Comparison of ENCODE assay signal across 8 cellular contexts in the genomic region with DNA sequence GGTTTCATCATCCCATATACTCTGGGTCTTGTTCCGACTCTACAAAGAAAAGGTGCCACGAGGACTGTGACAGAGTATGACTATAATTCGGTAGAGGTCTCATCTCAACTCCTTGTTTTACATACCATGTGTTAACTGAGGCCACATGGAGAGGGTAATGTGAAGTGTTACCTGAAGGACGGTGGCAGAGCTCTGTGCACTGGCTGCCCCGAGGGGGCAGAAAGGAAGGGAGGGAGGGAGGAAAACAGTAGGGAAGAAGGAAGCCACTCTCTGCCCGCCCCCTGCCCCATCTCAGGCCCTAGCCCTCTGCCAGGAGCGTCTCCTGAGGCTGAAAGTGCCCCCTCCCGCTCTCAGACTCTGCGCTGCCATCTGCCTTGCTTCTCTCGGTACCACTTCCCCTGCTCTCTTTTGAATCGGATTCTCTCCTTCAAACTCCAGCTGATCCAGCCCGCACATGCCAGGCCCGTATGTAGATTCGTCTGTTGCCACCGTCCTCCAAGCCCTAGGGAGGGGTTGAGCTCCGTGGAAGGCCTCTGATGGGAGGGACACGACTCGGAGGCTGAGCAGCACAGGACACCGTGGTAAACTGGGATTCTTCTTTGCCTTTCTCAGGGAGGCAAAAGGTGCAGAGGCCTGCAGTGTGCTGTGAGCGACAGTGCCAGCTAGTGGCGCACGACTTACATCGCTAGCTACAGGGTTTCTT.
DNase-seq lines count a peak whose midpoint lies in the region; TF ChIP-seq lines count a peak whose summit lies in the region.

No MANE protein-coding gene starts in this region.

- 0 out of 2 replicates have a peak overlapping the region, but pooled peaks have one; percentile 32 for H3K27ac ChIP-seq in BLaER1
- peak overlapping the region; percentile 49 for H3K27ac ChIP-seq in GM23248

- H3K9me3 ChIP-seq in BLaER1 (peaks cover 11% of the 10 kb centered on the region), GM23248 (ENCODE audit: low read depth) (no peaks in the 10 kb centered on the region), mucosa of stomach (ENCODE audit: control insufficient read depth, low read length) (no peaks in the 10 kb centered on the region)

- H3K4me2 ChIP-seq in BLaER1 = peak overlapping the region; percentile 85
- H3K4me2 ChIP-seq in GM23248 (ENCODE audit: unreplicated experiment) = peak overlapping the region; percentile 86

- H2AFZ ChIP-seq in GM23248 = peak overlapping the region; percentile 88

- peaks cover 37% of the 10 kb centered on the region for H3K4me1 ChIP-seq in BLaER1
- peaks cover 13% of the 10 kb centered on the region for H3K4me1 ChIP-seq in GM23248 (ENCODE audit: insufficient read depth)
- peaks cover 6% of the 10 kb centered on the region for H3K4me1 ChIP-seq in mucosa of stomach (ENCODE audit: control insufficient read depth, insufficient read depth, low read length)

- H4K20me1 ChIP-seq in BLaER1 = no peaks in the 10 kb centered on the region
- no peaks in the 10 kb centered on the region for H4K20me1 ChIP-seq in GM23248 (ENCODE audit: insufficient read depth)

- TF ChIP-seq CTCF in epithelial cell of proximal tubule (conservative IDR thresholded peaks at IDR 0.05; ENCODE audit: low read depth, low read length) = peak; percentile 90

- H3K36me3 ChIP-seq in BLaER1 (no peaks in the 10 kb centered on the region), GM23248 (ENCODE audit: low read depth) (no peaks in the 10 kb centered on the region), mucosa of stomach (ENCODE audit: control insufficient read depth, insufficient read depth, low read length) (no peaks in the 10 kb centered on the region)

- DNase-seq in GM23248 = peak; percentile 94
- peak; percentile 2 for DNase-seq in NCI-H748 treated with DMSO at 0.1 percent for 48 hours (lab: John Stamatoyannopoulos, UW)
- DNase-seq in activated CD8-positive, alpha-beta memory T cell treated with anti-CD3 and anti-CD28 coated beads, Interleukin-2, amount 50 U/mL, for 24 hours (ENCODE audit: extremely low read depth) = peak; percentile 21
- DNase-seq in epithelial cell of proximal tubule (ENCODE audit: low read depth) = peak; percentile 41
- peak; percentile 8 to 27 for DNase-seq in stimulated activated CD8-positive, alpha-beta memory T cell treated with anti-CD3 and anti-CD28 coated beads, Interleukin-4, amount 100 ng/mL, for 1 hour (ENCODE audit: low read depth in 2 of 2, low spot score in 1 of 2)
- DNase-seq in NCI-H2107 (lab: John Stamatoyannopoulos, UW) = no peak

- H3K9ac ChIP-seq in BLaER1 = peak overlapping the region; percentile 39; the same call in 1 of the 2 replicates
- peak overlapping the region; percentile 79 for H3K9ac ChIP-seq in GM23248
- peak overlapping the region; percentile 41 for H3K9ac ChIP-seq in mucosa of stomach (ENCODE audit: low read length)

- H3K4me3 ChIP-seq in BLaER1 (peak overlapping the region; percentile 35), GM23248 (peak overlapping the region; percentile 62), epithelial cell of proximal tubule (ENCODE audit: low read depth, low read length) (peak overlapping the region; percentile 57), mucosa of stomach (ENCODE audit: low read length) (no peak overlapping the region)

- no peaks in the 10 kb centered on the region for H3K79me2 ChIP-seq in GM23248 (ENCODE audit: insufficient read depth)

- no peaks in the 10 kb centered on the region for H3F3A ChIP-seq in GM23248 (ENCODE audit: insufficient read depth)

- 22 to 23% methylated on average over 21 to 23 of the region's 23 CpGs for WGBS in GM23248 (ENCODE audit: low coverage in 1 of 2, low lambda C conversion rate in 2 of 2, missing lambda C conversion rate in 2 of 2), 2 experiments

- in situ Hi-C loops in GM23248 (cut with MboI) = loop anchor here (25.0 kb wide), 1 partner anchor 421 kb away; no protein-coding TSS in a partner anchor

- no peaks in the 10 kb centered on the region for H3K9me2 ChIP-seq in GM23248 (ENCODE audit: insufficient read depth)

- no peaks in the 10 kb centered on the region for H3K27me3 ChIP-seq in BLaER1
- H3K27me3 ChIP-seq in GM23248 (replicated peaks; ENCODE audit: insufficient read depth) = no peaks in the 10 kb centered on the region
- H3K27me3 ChIP-seq in mucosa of stomach (ENCODE audit: control insufficient read depth, insufficient read depth, low read length) = no peaks in the 10 kb centered on the region
